In genomic region chr1:244047739-244048565, GRCh38 we compare ENCODE assay signal across 8 cellular contexts. TPM values are rescaled to one million over a fixed set of nuclear protein-coding genes. Genes with fewer than 3 reads are reported as not detected.
DNase-seq lines count a peak whose midpoint lies in the region; ATAC-seq and TF ChIP-seq lines count a peak whose summit lies in the region.

No MANE protein-coding gene starts in this region.

- peaks cover 52% of the 10 kb centered on the region for H3K4me1 ChIP-seq in left ventricle myocardium inferior

- H3K4me1 Mint-ChIP-seq in progenitor cell of endocrine pancreas (ENCODE audit: low read depth): peaks cover 26% of the 10 kb centered on the region

- H3K9me3 ChIP-seq in left ventricle myocardium inferior (replicated peaks): no peaks in the 10 kb centered on the region

- TF ChIP-seq CTCF in left ventricle myocardium inferior (IDR thresholded peaks at IDR 0.05; ENCODE audit: borderline replicate concordance): peak; percentile 20
- TF ChIP-seq CTCF in progenitor cell of endocrine pancreas (IDR thresholded peaks at IDR 0.05; ENCODE audit: unreplicated experiment): no peak

- peak; percentile 100 for DNase-seq in NCI-H146 treated with DMSO at 0.1 percent for 48 hours (lab: John Stamatoyannopoulos, UW; ENCODE audit: unreplicated experiment)
- DNase-seq in T-helper 1 cell: peak; percentile 96 to 99 (median 98)
- DNase-seq in amniotic stem cell (lab: John Stamatoyannopoulos, UW): peak; percentile 98
- DNase-seq in left ventricle myocardium inferior: peak; percentile 99
- DNase-seq in progenitor cell of endocrine pancreas (ENCODE audit: low spot score, unreplicated experiment): peak; percentile 98
- DNase-seq in ureter (ENCODE audit: low spot score): peak; percentile 99

- peaks cover 7% of the 10 kb centered on the region for H3K27me3 Mint-ChIP-seq in progenitor cell of endocrine pancreas

- H3K9me3 Mint-ChIP-seq in progenitor cell of endocrine pancreas (ENCODE audit: low read depth): no peaks in the 10 kb centered on the region

- H3K27ac Mint-ChIP-seq in progenitor cell of endocrine pancreas: peak overlapping the region; percentile 100

- no peaks in the 10 kb centered on the region for H3K36me3 ChIP-seq in left ventricle myocardium inferior

- H3K27me3 ChIP-seq in left ventricle myocardium inferior (ENCODE audit: low read depth): no peaks in the 10 kb centered on the region

- H3K4me3 ChIP-seq in left ventricle myocardium inferior: peak overlapping the region; percentile 96

- H3K36me3 Mint-ChIP-seq in progenitor cell of endocrine pancreas (ENCODE audit: insufficient read depth): no peaks in the 10 kb centered on the region

- intact Hi-C loops in left ventricle myocardium inferior (cut with micrococcal nuclease): no loop called here

- H3K27ac ChIP-seq in left ventricle myocardium inferior (replicated peaks): peak overlapping the region; percentile 99

- ATAC-seq in HG02884 (IDR thresholded peaks at IDR 0.05; ENCODE audit: unreplicated experiment): peak; percentile 59

- H3K4me3 Mint-ChIP-seq in progenitor cell of endocrine pancreas (ENCODE audit: low read depth): peak overlapping the region; percentile 93

- TF ChIP-seq POLR2A in GM15510 (IDR thresholded peaks at IDR 0.05; ENCODE audit: borderline replicate concordance, extremely low read depth, insufficient read length): peak; percentile 70

RNA-seq across cellular contexts. Expression of gene ZBTB18, which starts 3.1 kb away (rescaled TPM):
- total RNA-seq in left ventricle myocardium inferior (29.9 TPM), progenitor cell of endocrine pancreas (28.8 and 32.3 TPM in 2 replicates), ureter (14.2 TPM)

Comparison
In these comparisons a context has a peak if more than half of its experiments do, and no peak if none do; other contexts are left out.
1. Peak in every context shown above with its lines: DNase-seq, ATAC-seq, H3K4me3 ChIP-seq and H3K27ac ChIP-seq.